8 cellular contexts compared by ENCODE assay signal in genomic region chr18:74146756-74147155, GRCh38. TPM values are rescaled to one million over a fixed set of nuclear protein-coding genes. Genes with fewer than 3 reads are reported as not detected.
DNase-seq lines count a peak whose midpoint lies in the region; ATAC-seq lines count a peak whose summit lies in the region.

No MANE protein-coding gene starts in this region.

- no peaks in the 10 kb centered on the region for H3K27me3 Mint-ChIP-seq in activated T-cell treated with anti-CD3 and anti-CD28 coated beads, Interleukin-2, amount 50 U/mL, for 4 hours (ENCODE audit: low read depth)
- peaks cover 2% of the 10 kb centered on the region for H3K27me3 Mint-ChIP-seq in activated CD4-positive, alpha-beta memory T cell treated with anti-CD3 and anti-CD28 coated beads, Interleukin-2, amount 10 ng/mL, durations not matched to agents 7 days and 5 days

- POLR2A ChIA-PET in activated CD4-positive, alpha-beta memory T cell treated with anti-CD3 and anti-CD28 coated beads, Interleukin-2, amount 10 ng/mL, durations not matched to agents 7 days and 5 days (lab: Charles Lee) = no interaction called here

- peaks cover 4% of the 10 kb centered on the region for H3K36me3 Mint-ChIP-seq in activated T-cell treated with anti-CD3 and anti-CD28 coated beads, Interleukin-2, amount 50 U/mL, for 4 hours (ENCODE audit: insufficient read depth)
- no peaks in the 10 kb centered on the region for H3K36me3 Mint-ChIP-seq in activated CD4-positive, alpha-beta memory T cell treated with anti-CD3 and anti-CD28 coated beads, Interleukin-2, amount 10 ng/mL, durations not matched to agents 7 days and 5 days (ENCODE audit: low read depth)

- H3K36me3 ChIP-seq in iPS-15b (ENCODE audit: control insufficient read depth, insufficient read depth, low read length) = no peaks in the 10 kb centered on the region

- CTCF ChIA-PET in activated CD4-positive, alpha-beta memory T cell treated with anti-CD3 and anti-CD28 coated beads, Interleukin-2, amount 10 ng/mL, durations not matched to agents 7 days and 5 days (lab: Charles Lee) = no interaction called here

- no peaks in the 10 kb centered on the region for H3K9me3 Mint-ChIP-seq in activated T-cell treated with anti-CD3 and anti-CD28 coated beads, Interleukin-2, amount 50 U/mL, for 4 hours
- no peaks in the 10 kb centered on the region for H3K9me3 Mint-ChIP-seq in activated CD4-positive, alpha-beta memory T cell treated with anti-CD3 and anti-CD28 coated beads, Interleukin-2, amount 10 ng/mL, durations not matched to agents 7 days and 5 days

- H3K27ac Mint-ChIP-seq in activated CD4-positive, alpha-beta memory T cell treated with anti-CD3 and anti-CD28 coated beads, Interleukin-2, amount 10 ng/mL, durations not matched to agents 7 days and 5 days = peak overlapping the region; percentile 59

- no peak for ATAC-seq in activated T-cell treated with anti-CD3 and anti-CD28 coated beads, Interleukin-2, amount 50 U/mL, for 4 hours

- H3K4me3 Mint-ChIP-seq in activated T-cell treated with anti-CD3 and anti-CD28 coated beads, Interleukin-2, amount 50 U/mL, for 4 hours = peak overlapping the region; percentile 98
- peak overlapping the region; percentile 90 for H3K4me3 Mint-ChIP-seq in activated CD4-positive, alpha-beta memory T cell treated with anti-CD3 and anti-CD28 coated beads, Interleukin-2, amount 10 ng/mL, durations not matched to agents 7 days and 5 days

- no peak overlapping the region for H3K9ac ChIP-seq in iPS-15b (ENCODE audit: low read depth, low read length)

- peaks cover 5% of the 10 kb centered on the region for H3K4me1 ChIP-seq in iPS-15b (ENCODE audit: control insufficient read depth, insufficient read depth, low read length)

- DNase-seq in activated T-cell treated with anti-CD3 and anti-CD28 coated beads, Interleukin-2, amount 50 U/mL, for 4 hours = no peak
- no peak for DNase-seq in activated T-cell treated with anti-CD3 and anti-CD28 coated beads, Interleukin-2, amount 50 U/mL, for 48 hours
- no peak for DNase-seq in activated CD4-positive, alpha-beta memory T cell treated with anti-CD3 and anti-CD28 coated beads, Interleukin-2, amount 10 ng/mL, durations not matched to agents 7 days and 5 days
- DNase-seq in superior temporal gyrus (ENCODE audit: extremely low spot score) (peak; percentile 42), NCI-H146 (lab: John Stamatoyannopoulos, UW) (no peak), NCI-H524 treated with DMSO at 0.1 percent for 48 hours (lab: John Stamatoyannopoulos, UW) (no peak), activated gamma-delta T cell treated with Interleukin-2 at 50 U/mL for 16 hours (no peak)

- peaks cover 40% of the 10 kb centered on the region for H3K4me1 Mint-ChIP-seq in activated T-cell treated with anti-CD3 and anti-CD28 coated beads, Interleukin-2, amount 50 U/mL, for 4 hours (ENCODE audit: low read depth)
- H3K4me1 Mint-ChIP-seq in activated CD4-positive, alpha-beta memory T cell treated with anti-CD3 and anti-CD28 coated beads, Interleukin-2, amount 10 ng/mL, durations not matched to agents 7 days and 5 days = peaks cover 39% of the 10 kb centered on the region

- no peaks in the 10 kb centered on the region for H3K9me3 ChIP-seq in iPS-15b (ENCODE audit: control insufficient read depth, insufficient read depth, low read length)

- H3K4me3 ChIP-seq in iPS-15b (ENCODE audit: low read depth, low read length) = peak overlapping the region; percentile 92

- peaks cover 10% of the 10 kb centered on the region for H3K27me3 ChIP-seq in iPS-15b (ENCODE audit: control insufficient read depth, insufficient read depth, low read length)

RNA-seq across cellular contexts. Expression of gene FBXO15, which starts 0.9 kb away (rescaled TPM):
- 1 to 10 TPM in 2 of 3 donors, under 1 TPM in 1; 0.71 to 1.2 (median 1.2) TPM for total RNA-seq in activated T-cell treated with anti-CD3 and anti-CD28 coated beads, Interleukin-2, amount 50 U/mL, for 4 hours
- total RNA-seq in activated CD4-positive, alpha-beta memory T cell treated with anti-CD3 and anti-CD28 coated beads, Interleukin-2, amount 10 ng/mL, durations not matched to agents 7 days and 5 days = 1 to 10 TPM in 1 of 2 experiments, under 1 TPM in 1; 0.60 to 1.1 TPM

RNA-seq across cellular contexts. Expression of gene TIMM21, which starts 1.6 kb away (rescaled TPM):
- 10 to 100 TPM; 52.3 to 64.2 (median 56.5) TPM for total RNA-seq in activated T-cell treated with anti-CD3 and anti-CD28 coated beads, Interleukin-2, amount 50 U/mL, for 4 hours
- 10 to 100 TPM; 18.4 to 18.7 TPM for total RNA-seq in activated CD4-positive, alpha-beta memory T cell treated with anti-CD3 and anti-CD28 coated beads, Interleukin-2, amount 10 ng/mL, durations not matched to agents 7 days and 5 days
